Comparison of ENCODE assay signal across 1 cellular context in the genomic region with DNA sequence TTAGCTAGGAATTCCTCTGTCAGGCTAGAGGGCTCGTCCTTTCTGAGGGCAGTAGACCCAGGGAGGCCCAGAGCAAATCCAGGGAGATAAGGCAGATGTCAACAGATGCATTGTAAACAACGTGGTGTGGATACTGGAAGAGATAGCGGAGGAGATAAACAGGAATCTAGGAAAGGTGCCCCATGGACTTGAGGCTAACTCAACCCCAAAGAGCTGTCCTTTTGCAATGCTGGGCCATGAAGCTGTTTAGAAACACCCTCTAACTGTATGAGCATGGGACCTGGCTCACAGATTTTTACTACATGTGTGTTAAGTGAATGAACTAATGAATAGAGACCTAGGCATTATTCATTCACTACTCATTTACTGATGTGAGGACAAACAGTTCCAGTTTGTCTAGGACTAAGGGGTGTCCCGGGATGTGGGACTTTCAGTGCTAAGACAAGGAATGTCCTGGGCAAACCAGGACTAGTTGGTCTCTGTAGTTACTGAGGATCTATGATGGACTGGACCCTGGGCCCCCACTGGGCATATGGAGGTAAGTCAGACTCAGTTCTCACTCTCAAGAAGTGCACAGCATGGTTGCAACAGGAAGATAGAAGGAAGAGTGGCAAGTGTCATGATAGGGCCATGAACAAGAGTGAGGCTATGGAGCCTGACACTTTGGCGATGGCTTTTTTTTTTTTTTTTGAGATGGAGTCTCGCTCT.
TF ChIP-seq lines count a peak whose summit lies in the region.

No MANE protein-coding gene starts in this region.

TF ChIP-seq in HepG2, 621 proteins besides CTCF, POLR2A, EP300 and RAD21 (continued from another document and continues in another):
- TF ChIP-seq CBFB (CRISPR knock-in tag; IDR thresholded peaks at IDR 0.05) (peak; percentile 45; the same call in 1 of the 2 replicates), ZNF496 (CRISPR knock-in tag; IDR thresholded peaks at IDR 0.05; ENCODE audit: insufficient replicate concordance) (no peak), ZNF615 (CRISPR knock-in tag; IDR thresholded peaks at IDR 0.05; ENCODE audit: borderline replicate concordance) (no peak), RARG (CRISPR knock-in tag; IDR thresholded peaks at IDR 0.05; ENCODE audit: low read depth) (no peak), SMARCE1 (IDR thresholded peaks at IDR 0.05; ENCODE audit: borderline replicate concordance) (no peak), RXRB (CRISPR knock-in tag; IDR thresholded peaks at IDR 0.05; ENCODE audit: borderline replicate concordance) (peak; percentile 74), NR2F2 (IDR thresholded peaks at IDR 0.05; ENCODE audit: borderline replicate concordance, low read depth) (peak; percentile 86), ZMYM3 (CRISPR knock-in tag; IDR thresholded peaks at IDR 0.05) (peak; percentile 54), KLF13 (CRISPR knock-in tag; IDR thresholded peaks at IDR 0.05) (no peak), TBX2 (CRISPR knock-in tag; IDR thresholded peaks at IDR 0.05; ENCODE audit: borderline replicate concordance) (peak; percentile 86), ZNF737 (CRISPR knock-in tag; IDR thresholded peaks at IDR 0.05; ENCODE audit: borderline replicate concordance) (no peak), YEATS4 (CRISPR knock-in tag; IDR thresholded peaks at IDR 0.05; ENCODE audit: borderline replicate concordance) (peak; percentile 46; the same call in 1 of the 2 replicates), MAF1 (CRISPR knock-in tag; IDR thresholded peaks at IDR 0.05; ENCODE audit: borderline replicate concordance) (no peak), ZNF703 (CRISPR knock-in tag; IDR thresholded peaks at IDR 0.05; ENCODE audit: borderline replicate concordance) (no peak), SATB2 (CRISPR knock-in tag; IDR thresholded peaks at IDR 0.05) (no peak), ARNT (IDR thresholded peaks at IDR 0.05) (no peak), MXD4 (CRISPR knock-in tag; IDR thresholded peaks at IDR 0.05) (no peak), SMAD3 (CRISPR knock-in tag; IDR thresholded peaks at IDR 0.05) (peak; percentile 92), ZNF558 (CRISPR knock-in tag; IDR thresholded peaks at IDR 0.05; ENCODE audit: borderline replicate concordance) (no peak), ZNF205 (CRISPR knock-in tag; IDR thresholded peaks at IDR 0.05) (0 out of 2 replicates have a peak, but pooled peaks have one; percentile 66), NFIB (CRISPR knock-in tag; IDR thresholded peaks at IDR 0.05; ENCODE audit: borderline replicate concordance) (no peak), SCMH1 (CRISPR knock-in tag; IDR thresholded peaks at IDR 0.05; ENCODE audit: borderline replicate concordance) (no peak), ZNF841 (CRISPR knock-in tag; IDR thresholded peaks at IDR 0.05; ENCODE audit: borderline replicate concordance) (no peak)
- TF ChIP-seq, protein P1, sequence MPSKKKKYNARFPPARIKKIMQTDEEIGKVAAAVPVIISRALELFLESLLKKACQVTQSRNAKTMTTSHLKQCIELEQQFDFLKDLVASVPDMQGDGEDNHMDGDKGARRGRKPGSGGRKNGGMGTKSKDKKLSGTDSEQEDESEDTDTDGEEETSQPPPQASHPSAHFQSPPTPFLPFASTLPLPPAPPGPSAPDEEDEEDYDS (CRISPR knock-in tag; IDR thresholded peaks at IDR 0.05) = no peak
- TF ChIP-seq, protein P2, sequence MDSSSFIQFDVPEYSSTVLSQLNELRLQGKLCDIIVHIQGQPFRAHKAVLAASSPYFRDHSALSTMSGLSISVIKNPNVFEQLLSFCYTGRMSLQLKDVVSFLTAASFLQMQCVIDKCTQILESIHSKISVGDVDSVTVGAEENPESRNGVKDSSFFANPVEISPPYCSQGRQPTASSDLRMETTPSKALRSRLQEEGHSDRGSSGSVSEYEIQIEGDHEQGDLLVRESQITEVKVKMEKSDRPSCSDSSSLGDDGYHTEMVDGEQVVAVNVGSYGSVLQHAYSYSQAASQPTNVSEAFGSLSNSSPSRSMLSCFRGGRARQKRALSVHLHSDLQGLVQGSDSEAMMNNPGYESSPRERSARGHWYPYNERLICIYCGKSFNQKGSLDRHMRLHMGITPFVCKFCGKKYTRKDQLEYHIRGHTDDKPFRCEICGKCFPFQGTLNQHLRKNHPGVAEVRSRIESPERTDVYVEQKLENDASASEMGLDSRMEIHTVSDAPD (CRISPR knock-in tag; IDR thresholded peaks at IDR 0.05) = no peak
- TF ChIP-seq, protein P3, sequence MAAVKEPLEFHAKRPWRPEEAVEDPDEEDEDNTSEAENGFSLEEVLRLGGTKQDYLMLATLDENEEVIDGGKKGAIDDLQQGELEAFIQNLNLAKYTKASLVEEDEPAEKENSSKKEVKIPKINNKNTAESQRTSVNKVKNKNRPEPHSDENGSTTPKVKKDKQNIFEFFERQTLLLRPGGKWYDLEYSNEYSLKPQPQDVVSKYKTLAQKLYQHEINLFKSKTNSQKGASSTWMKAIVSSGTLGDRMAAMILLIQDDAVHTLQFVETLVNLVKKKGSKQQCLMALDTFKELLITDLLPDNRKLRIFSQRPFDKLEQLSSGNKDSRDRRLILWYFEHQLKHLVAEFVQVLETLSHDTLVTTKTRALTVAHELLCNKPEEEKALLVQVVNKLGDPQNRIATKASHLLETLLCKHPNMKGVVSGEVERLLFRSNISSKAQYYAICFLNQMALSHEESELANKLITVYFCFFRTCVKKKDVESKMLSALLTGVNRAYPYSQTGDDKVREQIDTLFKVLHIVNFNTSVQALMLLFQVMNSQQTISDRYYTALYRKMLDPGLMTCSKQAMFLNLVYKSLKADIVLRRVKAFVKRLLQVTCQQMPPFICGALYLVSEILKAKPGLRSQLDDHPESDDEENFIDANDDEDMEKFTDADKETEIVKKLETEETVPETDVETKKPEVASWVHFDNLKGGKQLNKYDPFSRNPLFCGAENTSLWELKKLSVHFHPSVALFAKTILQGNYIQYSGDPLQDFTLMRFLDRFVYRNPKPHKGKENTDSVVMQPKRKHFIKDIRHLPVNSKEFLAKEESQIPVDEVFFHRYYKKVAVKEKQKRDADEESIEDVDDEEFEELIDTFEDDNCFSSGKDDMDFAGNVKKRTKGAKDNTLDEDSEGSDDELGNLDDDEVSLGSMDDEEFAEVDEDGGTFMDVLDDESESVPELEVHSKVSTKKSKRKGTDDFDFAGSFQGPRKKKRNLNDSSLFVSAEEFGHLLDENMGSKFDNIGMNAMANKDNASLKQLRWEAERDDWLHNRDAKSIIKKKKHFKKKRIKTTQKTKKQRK (IDR thresholded peaks at IDR 0.05; ENCODE audit: low read length) = no peak
- TF ChIP-seq, protein P4, sequence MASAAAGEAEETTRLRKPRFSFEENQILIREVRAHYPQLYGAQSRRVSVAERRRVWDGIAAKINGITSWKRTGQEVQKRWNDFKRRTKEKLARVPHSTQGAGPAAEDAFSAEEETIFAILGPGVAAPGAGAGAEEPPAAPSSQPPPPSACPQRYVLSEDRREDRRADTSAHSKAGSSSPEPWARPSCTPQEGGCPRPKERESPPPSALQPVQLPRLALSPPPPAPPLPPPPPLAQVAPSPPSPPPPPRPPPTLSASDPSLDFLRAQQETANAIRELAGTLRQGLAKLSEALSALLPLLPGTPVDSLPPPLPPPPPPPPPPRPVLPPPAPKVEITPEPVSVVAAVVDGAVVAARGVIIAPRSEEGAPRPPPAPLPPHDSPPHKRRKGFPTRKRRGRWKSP (CRISPR knock-in tag; IDR thresholded peaks at IDR 0.05) = peak; percentile 68; the same call in 1 of the 2 replicates
- TF ChIP-seq, protein P5, sequence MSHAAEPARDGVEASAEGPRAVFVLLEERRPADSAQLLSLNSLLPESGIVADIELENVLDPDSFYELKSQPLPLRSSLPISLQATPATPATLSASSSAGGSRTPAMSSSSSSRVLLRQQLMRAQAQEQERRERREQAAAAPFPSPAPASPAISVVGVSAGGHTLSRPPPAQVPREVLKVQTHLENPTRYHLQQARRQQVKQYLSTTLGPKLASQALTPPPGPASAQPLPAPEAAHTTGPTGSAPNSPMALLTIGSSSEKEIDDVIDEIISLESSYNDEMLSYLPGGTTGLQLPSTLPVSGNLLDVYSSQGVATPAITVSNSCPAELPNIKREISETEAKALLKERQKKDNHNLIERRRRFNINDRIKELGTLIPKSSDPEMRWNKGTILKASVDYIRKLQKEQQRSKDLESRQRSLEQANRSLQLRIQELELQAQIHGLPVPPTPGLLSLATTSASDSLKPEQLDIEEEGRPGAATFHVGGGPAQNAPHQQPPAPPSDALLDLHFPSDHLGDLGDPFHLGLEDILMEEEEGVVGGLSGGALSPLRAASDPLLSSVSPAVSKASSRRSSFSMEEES (CRISPR knock-in tag; IDR thresholded peaks at IDR 0.05) = 0 out of 2 replicates have a peak, but pooled peaks have one; percentile 31
- TF ChIP-seq, protein P6, sequence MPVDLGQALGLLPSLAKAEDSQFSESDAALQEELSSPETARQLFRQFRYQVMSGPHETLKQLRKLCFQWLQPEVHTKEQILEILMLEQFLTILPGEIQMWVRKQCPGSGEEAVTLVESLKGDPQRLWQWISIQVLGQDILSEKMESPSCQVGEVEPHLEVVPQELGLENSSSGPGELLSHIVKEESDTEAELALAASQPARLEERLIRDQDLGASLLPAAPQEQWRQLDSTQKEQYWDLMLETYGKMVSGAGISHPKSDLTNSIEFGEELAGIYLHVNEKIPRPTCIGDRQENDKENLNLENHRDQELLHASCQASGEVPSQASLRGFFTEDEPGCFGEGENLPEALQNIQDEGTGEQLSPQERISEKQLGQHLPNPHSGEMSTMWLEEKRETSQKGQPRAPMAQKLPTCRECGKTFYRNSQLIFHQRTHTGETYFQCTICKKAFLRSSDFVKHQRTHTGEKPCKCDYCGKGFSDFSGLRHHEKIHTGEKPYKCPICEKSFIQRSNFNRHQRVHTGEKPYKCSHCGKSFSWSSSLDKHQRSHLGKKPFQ (CRISPR knock-in tag; IDR thresholded peaks at IDR 0.05; ENCODE audit: insufficient replicate concordance) = no peak
- TF ChIP-seq, protein P7, sequence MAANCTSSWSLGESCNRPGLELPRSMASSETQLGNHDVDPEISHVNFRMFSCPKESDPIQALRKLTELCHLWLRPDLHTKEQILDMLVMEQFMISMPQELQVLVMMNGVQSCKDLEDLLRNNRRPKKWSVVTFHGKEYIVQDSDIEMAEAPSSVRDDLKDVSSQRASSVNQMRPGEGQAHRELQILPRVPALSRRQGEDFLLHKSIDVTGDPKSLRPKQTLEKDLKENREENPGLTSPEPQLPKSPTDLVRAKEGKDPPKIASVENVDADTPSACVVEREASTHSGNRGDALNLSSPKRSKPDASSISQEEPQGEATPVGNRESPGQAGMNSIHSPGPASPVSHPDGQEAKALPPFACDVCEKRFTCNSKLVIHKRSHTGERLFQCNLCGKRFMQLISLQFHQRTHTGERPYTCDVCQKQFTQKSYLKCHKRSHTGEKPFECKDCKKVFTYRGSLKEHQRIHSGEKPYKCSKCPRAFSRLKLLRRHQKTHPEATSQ (CRISPR knock-in tag; IDR thresholded peaks at IDR 0.05; ENCODE audit: borderline replicate concordance) = no peak
- TF ChIP-seq, protein P8, sequence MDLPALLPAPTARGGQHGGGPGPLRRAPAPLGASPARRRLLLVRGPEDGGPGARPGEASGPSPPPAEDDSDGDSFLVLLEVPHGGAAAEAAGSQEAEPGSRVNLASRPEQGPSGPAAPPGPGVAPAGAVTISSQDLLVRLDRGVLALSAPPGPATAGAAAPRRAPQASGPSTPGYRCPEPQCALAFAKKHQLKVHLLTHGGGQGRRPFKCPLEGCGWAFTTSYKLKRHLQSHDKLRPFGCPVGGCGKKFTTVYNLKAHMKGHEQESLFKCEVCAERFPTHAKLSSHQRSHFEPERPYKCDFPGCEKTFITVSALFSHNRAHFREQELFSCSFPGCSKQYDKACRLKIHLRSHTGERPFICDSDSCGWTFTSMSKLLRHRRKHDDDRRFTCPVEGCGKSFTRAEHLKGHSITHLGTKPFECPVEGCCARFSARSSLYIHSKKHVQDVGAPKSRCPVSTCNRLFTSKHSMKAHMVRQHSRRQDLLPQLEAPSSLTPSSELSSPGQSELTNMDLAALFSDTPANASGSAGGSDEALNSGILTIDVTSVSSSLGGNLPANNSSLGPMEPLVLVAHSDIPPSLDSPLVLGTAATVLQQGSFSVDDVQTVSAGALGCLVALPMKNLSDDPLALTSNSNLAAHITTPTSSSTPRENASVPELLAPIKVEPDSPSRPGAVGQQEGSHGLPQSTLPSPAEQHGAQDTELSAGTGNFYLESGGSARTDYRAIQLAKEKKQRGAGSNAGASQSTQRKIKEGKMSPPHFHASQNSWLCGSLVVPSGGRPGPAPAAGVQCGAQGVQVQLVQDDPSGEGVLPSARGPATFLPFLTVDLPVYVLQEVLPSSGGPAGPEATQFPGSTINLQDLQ (CRISPR knock-in tag; IDR thresholded peaks at IDR 0.05) = no peak
- TF ChIP-seq, protein P9, sequence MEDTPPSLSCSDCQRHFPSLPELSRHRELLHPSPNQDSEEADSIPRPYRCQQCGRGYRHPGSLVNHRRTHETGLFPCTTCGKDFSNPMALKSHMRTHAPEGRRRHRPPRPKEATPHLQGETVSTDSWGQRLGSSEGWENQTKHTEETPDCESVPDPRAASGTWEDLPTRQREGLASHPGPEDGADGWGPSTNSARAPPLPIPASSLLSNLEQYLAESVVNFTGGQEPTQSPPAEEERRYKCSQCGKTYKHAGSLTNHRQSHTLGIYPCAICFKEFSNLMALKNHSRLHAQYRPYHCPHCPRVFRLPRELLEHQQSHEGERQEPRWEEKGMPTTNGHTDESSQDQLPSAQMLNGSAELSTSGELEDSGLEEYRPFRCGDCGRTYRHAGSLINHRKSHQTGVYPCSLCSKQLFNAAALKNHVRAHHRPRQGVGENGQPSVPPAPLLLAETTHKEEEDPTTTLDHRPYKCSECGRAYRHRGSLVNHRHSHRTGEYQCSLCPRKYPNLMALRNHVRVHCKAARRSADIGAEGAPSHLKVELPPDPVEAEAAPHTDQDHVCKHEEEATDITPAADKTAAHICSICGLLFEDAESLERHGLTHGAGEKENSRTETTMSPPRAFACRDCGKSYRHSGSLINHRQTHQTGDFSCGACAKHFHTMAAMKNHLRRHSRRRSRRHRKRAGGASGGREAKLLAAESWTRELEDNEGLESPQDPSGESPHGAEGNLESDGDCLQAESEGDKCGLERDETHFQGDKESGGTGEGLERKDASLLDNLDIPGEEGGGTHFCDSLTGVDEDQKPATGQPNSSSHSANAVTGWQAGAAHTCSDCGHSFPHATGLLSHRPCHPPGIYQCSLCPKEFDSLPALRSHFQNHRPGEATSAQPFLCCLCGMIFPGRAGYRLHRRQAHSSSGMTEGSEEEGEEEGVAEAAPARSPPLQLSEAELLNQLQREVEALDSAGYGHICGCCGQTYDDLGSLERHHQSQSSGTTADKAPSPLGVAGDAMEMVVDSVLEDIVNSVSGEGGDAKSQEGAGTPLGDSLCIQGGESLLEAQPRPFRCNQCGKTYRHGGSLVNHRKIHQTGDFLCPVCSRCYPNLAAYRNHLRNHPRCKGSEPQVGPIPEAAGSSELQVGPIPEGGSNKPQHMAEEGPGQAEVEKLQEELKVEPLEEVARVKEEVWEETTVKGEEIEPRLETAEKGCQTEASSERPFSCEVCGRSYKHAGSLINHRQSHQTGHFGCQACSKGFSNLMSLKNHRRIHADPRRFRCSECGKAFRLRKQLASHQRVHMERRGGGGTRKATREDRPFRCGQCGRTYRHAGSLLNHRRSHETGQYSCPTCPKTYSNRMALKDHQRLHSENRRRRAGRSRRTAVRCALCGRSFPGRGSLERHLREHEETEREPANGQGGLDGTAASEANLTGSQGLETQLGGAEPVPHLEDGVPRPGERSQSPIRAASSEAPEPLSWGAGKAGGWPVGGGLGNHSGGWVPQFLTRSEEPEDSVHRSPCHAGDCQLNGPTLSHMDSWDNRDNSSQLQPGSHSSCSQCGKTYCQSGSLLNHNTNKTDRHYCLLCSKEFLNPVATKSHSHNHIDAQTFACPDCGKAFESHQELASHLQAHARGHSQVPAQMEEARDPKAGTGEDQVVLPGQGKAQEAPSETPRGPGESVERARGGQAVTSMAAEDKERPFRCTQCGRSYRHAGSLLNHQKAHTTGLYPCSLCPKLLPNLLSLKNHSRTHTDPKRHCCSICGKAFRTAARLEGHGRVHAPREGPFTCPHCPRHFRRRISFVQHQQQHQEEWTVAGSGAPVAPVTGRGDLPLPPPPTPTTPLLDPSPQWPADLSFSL (CRISPR knock-in tag; IDR thresholded peaks at IDR 0.05) = no peak
